Comparison of ENCODE assay signal across 18 cellular contexts in the genomic region with DNA sequence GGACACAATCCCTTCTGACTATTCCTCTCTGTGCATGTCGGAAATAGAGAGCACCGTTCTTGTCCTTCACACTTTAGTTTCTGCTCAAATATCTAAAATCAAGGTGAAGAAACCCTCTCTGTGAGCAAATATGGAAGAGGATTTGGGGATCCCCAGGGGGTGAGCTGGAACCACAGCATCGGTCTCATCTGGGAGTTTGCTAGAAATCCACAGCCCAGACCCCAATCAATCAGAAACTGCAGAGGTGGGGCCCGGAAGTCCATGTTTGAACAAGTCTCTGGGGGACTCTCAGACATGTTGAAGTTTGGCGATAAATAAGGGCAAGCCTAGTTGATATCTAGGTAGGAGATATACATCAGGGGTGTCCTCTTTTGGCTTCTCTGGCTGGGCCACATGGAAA.
"Had no signal": no experiment of that assay in that cellular context is flagged by ENCODE, and none has a peak within 500 bp of the region (broad histone marks: within the 10 kb centered on the region; RNA-seq: fewer than 3 reads in every experiment).

No MANE protein-coding gene starts in this region.

- H3K27me3 ChIP-seq: ascending aorta, brain microvascular endothelial cell, right lobe of liver had no signal

- H3K9me3 ChIP-seq: ascending aorta, heart right ventricle, pancreas, right lobe of liver, thoracic aorta had no signal

- ATAC-seq: activated CD8-positive, alpha-beta T cell treated with anti-CD3 and anti-CD28 coated beads, Interleukin-2, amount 10 ng/mL, durations not matched to agents 7 days and 5 days; heart right ventricle; natural killer cell treated with Interleukin-12 subunit alpha and Interleukin-12 subunit beta and Interleukin-15 and Interleukin-18, amount 100 ng/mL, for 72 hours; pancreas; right lobe of liver; stimulated activated naive B cell treated with anti-CD40 and anti-IgM and Interleukin-4, amounts not matched to agents 10 μg/mL and 1 μg/mL and 100 μg/mL, for 72 hours; T-cell had no signal

- H3K36me3 ChIP-seq: ascending aorta, brain microvascular endothelial cell, heart right ventricle, pancreas, right lobe of liver, thoracic aorta, WERI-Rb-1 had no signal

- H3K27ac ChIP-seq: brain microvascular endothelial cell, pancreas, right lobe of liver, WERI-Rb-1 had no signal

- H3K4me1 ChIP-seq: pancreas, right lobe of liver had no signal

- DNase-seq: activated CD4-positive, alpha-beta T cell treated with anti-CD3 and anti-CD28 coated beads, Interleukin-2, amount 50 U/mL, for 1 hour; activated CD4-positive, CD25-positive, alpha-beta regulatory T cell treated with anti-CD3 and anti-CD28 coated beads, Interleukin-2, amount 50 U/mL, for 72 hours; activated CD8-positive, alpha-beta T cell treated with anti-CD3 and anti-CD28 coated beads, Interleukin-2, amount 10 ng/mL, durations not matched to agents 7 days and 5 days; activated gamma-delta T cell treated with Interleukin-2 at 50 U/mL for 16 hours; brain microvascular endothelial cell; caudate nucleus; effector memory CD4-positive, alpha-beta T cell; heart right ventricle; pancreas; right lobe of liver; stimulated activated CD4-positive, alpha-beta T cell treated with anti-CD3 and anti-CD28 coated beads, Interleukin-15, amount 100 ng/mL, for 24 hours; stimulated activated naive B cell treated with anti-CD40 and anti-IgM and Interleukin-4, amounts not matched to agents 10 μg/mL and 1 μg/mL and 100 μg/mL, for 72 hours; T-cell; WERI-Rb-1 had no signal

- H3K4me3 ChIP-seq: ascending aorta, heart right ventricle, pancreas, right lobe of liver, smooth muscle cell, thoracic aorta had no signal
